Comparison of ENCODE assay signal across 1 cellular context in the genomic region with DNA sequence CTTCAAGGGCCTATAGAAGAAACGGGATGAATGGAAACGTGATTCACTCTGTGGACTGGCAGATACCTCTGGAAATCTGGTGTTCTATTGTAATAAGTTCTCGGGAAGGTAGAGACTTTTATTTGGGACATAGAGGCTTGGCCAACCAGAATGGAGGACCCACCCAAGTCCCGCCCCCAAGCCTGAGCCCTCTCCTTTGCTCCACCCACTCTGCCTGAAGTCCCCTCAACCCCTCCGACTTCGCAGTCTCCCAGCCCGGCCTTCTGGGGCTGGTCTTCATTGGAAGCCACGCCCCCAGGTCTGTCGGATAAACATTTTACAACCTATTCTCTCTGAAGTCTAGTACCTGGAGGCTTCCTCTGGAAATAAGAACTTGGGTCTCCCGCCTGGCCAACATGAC.
TF ChIP-seq lines count a peak whose summit lies in the region.

No MANE protein-coding gene starts in this region.

TF ChIP-seq in GM23338, 12 proteins besides CTCF, POLR2A, EP300 and RAD21 (continued from another document):
- no peak for TF ChIP-seq STAT1 (IDR thresholded peaks at IDR 0.05; ENCODE audit: unreplicated experiment)
- TF ChIP-seq ZNF331 (CRISPR knock-in tag; IDR thresholded peaks at IDR 0.05; ENCODE audit: low read depth): no peak
TF ChIP-seq in GM23338: peak in this region for 0.
